In genomic region chr11:82989628-82990404, GRCh38 we compare ENCODE assay signal across 16 cellular contexts.
DNase-seq lines count a peak whose midpoint lies in the region; ATAC-seq and TF ChIP-seq lines count a peak whose summit lies in the region.
"Had no signal": no experiment of that assay in that cellular context is flagged by ENCODE, and none has a peak within 500 bp of the region (broad histone marks: within the 10 kb centered on the region; RNA-seq: fewer than 3 reads in every experiment).

No MANE protein-coding gene starts in this region.

- H3K27me3 Mint-ChIP-seq in CD4-positive, alpha-beta T cell = no peaks in the 10 kb centered on the region
- no peaks in the 10 kb centered on the region for H3K27me3 Mint-ChIP-seq in activated naive CD8-positive, alpha-beta T cell treated with anti-CD3 and anti-CD28 coated beads for 36 hours
- no peaks in the 10 kb centered on the region for H3K27me3 Mint-ChIP-seq in activated T-cell treated with anti-CD3 and anti-CD28 coated beads, Interleukin-2, amount 50 U/mL, for 4 hours (ENCODE audit: low read depth)
- H3K27me3 Mint-ChIP-seq: activated CD4-positive, alpha-beta T cell treated with anti-CD3 and anti-CD28 coated beads for 36 hours; activated T-cell treated with anti-CD3 and anti-CD28 coated beads, Interleukin-2, amount 50 U/mL, for 24 hours had no signal

- CTCF ChIA-PET in CD4-positive, alpha-beta T cell (lab: Charles Lee) = interaction anchor here (0.7 to 1.4 kb wide), 4 partner anchors 30 to 122 kb away, joined by 3 to 5 read pairs (median 4); no protein-coding TSS in a partner anchor

- TF ChIP-seq CTCF in CD4-positive, alpha-beta T cell (IDR thresholded peaks at IDR 0.05) = peak; percentile 45
- no peak for TF ChIP-seq CTCF in mucosa of descending colon (IDR thresholded peaks at IDR 0.05)

- no peaks in the 10 kb centered on the region for H3K9me3 ChIP-seq in CD4-positive, alpha-beta T cell (ENCODE audit: control insufficient read depth, low read length)
- no peaks in the 10 kb centered on the region for H3K9me3 ChIP-seq in mucosa of descending colon
- H3K9me3 ChIP-seq: HAP-1, pancreas, tibial artery had no signal

- H3K27ac Mint-ChIP-seq in CD4-positive, alpha-beta T cell = no peak overlapping the region
- H3K27ac Mint-ChIP-seq in activated naive CD8-positive, alpha-beta T cell treated with anti-CD3 and anti-CD28 coated beads for 36 hours = peak overlapping the region; percentile 32
- H3K27ac Mint-ChIP-seq: activated CD4-positive, alpha-beta T cell treated with anti-CD3 and anti-CD28 coated beads for 36 hours; activated T-cell treated with anti-CD3 and anti-CD28 coated beads, Interleukin-2, amount 50 U/mL, for 24 hours; T-helper 1 cell treated with Interleukin-12 subunit alpha and Interleukin-12 subunit beta and Interleukin-4 antibody, amounts not matched to agents 30 μg/mL and 1 μg/mL, for 36 hours had no signal

- no peak for DNase-seq in CD4-positive, alpha-beta T cell
- peak; percentile 29 for DNase-seq in NCI-H510A (lab: John Stamatoyannopoulos, UW)
- DNase-seq in activated naive CD8-positive, alpha-beta T cell treated with anti-CD3 and anti-CD28 coated beads for 36 hours = no peak
- DNase-seq in mucosa of descending colon = no peak
- no peak for DNase-seq in iPS-NIHi11 (ENCODE audit: low spot score)
- DNase-seq in activated T-cell treated with anti-CD3 and anti-CD28 coated beads, Interleukin-2, amount 50 U/mL, for 4 hours = no peak
- DNase-seq: activated CD4-positive, alpha-beta T cell treated with anti-CD3 and anti-CD28 coated beads for 36 hours; activated T-cell treated with anti-CD3 and anti-CD28 coated beads, Interleukin-2, amount 50 U/mL, for 24 hours; aorta; pancreas; PC-9; tibial artery had no signal

- peaks cover 48% of the 10 kb centered on the region for H3K36me3 Mint-ChIP-seq in CD4-positive, alpha-beta T cell (ENCODE audit: low read depth)
- H3K36me3 Mint-ChIP-seq in activated naive CD8-positive, alpha-beta T cell treated with anti-CD3 and anti-CD28 coated beads for 36 hours = peaks cover 35% of the 10 kb centered on the region
- peaks cover 29% of the 10 kb centered on the region for H3K36me3 Mint-ChIP-seq in activated T-cell treated with anti-CD3 and anti-CD28 coated beads, Interleukin-2, amount 50 U/mL, for 4 hours (ENCODE audit: insufficient read depth)

- H3K4me1 ChIP-seq in mucosa of descending colon (ENCODE audit: low read depth) = no peaks in the 10 kb centered on the region
- H3K4me1 ChIP-seq: pancreas had no signal

- no peak overlapping the region for H3K27ac ChIP-seq in CD4-positive, alpha-beta T cell (ENCODE audit: low read depth, low read length)
- H3K27ac ChIP-seq: pancreas, PC-9, tibial artery had no signal

- no peaks in the 10 kb centered on the region for H3K27me3 ChIP-seq in CD4-positive, alpha-beta T cell (ENCODE audit: control insufficient read depth, insufficient read depth, low read length)
- H3K27me3 ChIP-seq: pancreas, tibial artery had no signal

- no peaks in the 10 kb centered on the region for H3K36me3 ChIP-seq in mucosa of descending colon (ENCODE audit: low read depth)
- H3K36me3 ChIP-seq: HAP-1, pancreas had no signal

- intact Hi-C loops in CD4-positive, alpha-beta T cell (cut with DNase I, micrococcal nuclease) = loop anchor here (1.0 to 5.0 kb wide), 4 partner anchors 84 to 123 kb away; no protein-coding TSS in a partner anchor
- intact Hi-C loops in mucosa of descending colon (cut with DNase I, micrococcal nuclease) = no loop called here

- no peak overlapping the region for H3K4me3 Mint-ChIP-seq in CD4-positive, alpha-beta T cell
- no peak overlapping the region for H3K4me3 Mint-ChIP-seq in activated naive CD8-positive, alpha-beta T cell treated with anti-CD3 and anti-CD28 coated beads for 36 hours
- H3K4me3 Mint-ChIP-seq in activated T-cell treated with anti-CD3 and anti-CD28 coated beads, Interleukin-2, amount 50 U/mL, for 4 hours = no peak overlapping the region
- H3K4me3 Mint-ChIP-seq: activated CD4-positive, alpha-beta T cell treated with anti-CD3 and anti-CD28 coated beads for 36 hours; activated T-cell treated with anti-CD3 and anti-CD28 coated beads, Interleukin-2, amount 50 U/mL, for 24 hours; T-helper 1 cell treated with Interleukin-12 subunit alpha and Interleukin-12 subunit beta and Interleukin-4 antibody, amounts not matched to agents 30 μg/mL and 1 μg/mL, for 36 hours had no signal

- peaks cover 9% of the 10 kb centered on the region for H3K4me1 Mint-ChIP-seq in CD4-positive, alpha-beta T cell (ENCODE audit: low read depth)
- peaks cover 65% of the 10 kb centered on the region for H3K4me1 Mint-ChIP-seq in activated naive CD8-positive, alpha-beta T cell treated with anti-CD3 and anti-CD28 coated beads for 36 hours
- H3K4me1 Mint-ChIP-seq in activated T-cell treated with anti-CD3 and anti-CD28 coated beads, Interleukin-2, amount 50 U/mL, for 4 hours (ENCODE audit: low read depth) = peaks cover 14% of the 10 kb centered on the region

- no peaks in the 10 kb centered on the region for H3K9me3 Mint-ChIP-seq in CD4-positive, alpha-beta T cell
- H3K9me3 Mint-ChIP-seq in activated naive CD8-positive, alpha-beta T cell treated with anti-CD3 and anti-CD28 coated beads for 36 hours = no peaks in the 10 kb centered on the region
- no peaks in the 10 kb centered on the region for H3K9me3 Mint-ChIP-seq in activated T-cell treated with anti-CD3 and anti-CD28 coated beads, Interleukin-2, amount 50 U/mL, for 4 hours
- H3K9me3 Mint-ChIP-seq: activated T-cell treated with anti-CD3 and anti-CD28 coated beads, Interleukin-2, amount 50 U/mL, for 24 hours; T-helper 1 cell treated with Interleukin-12 subunit alpha and Interleukin-12 subunit beta and Interleukin-4 antibody, amounts not matched to agents 30 μg/mL and 1 μg/mL, for 36 hours had no signal

- POLR2A ChIA-PET in CD4-positive, alpha-beta T cell (lab: Charles Lee) = interaction anchor here (0.7 to 1.7 kb wide), 4 partner anchors 18 to 83 kb away, joined by 3 to 4 read pairs (median 3); no protein-coding TSS in a partner anchor

- ATAC-seq in CD4-positive, alpha-beta T cell (ENCODE audit: poor library complexity) = peak; percentile 68
- ATAC-seq in mucosa of descending colon (peak; percentile 30), HG02642 (IDR thresholded peaks at IDR 0.05; ENCODE audit: poor library complexity, unreplicated experiment) (no peak), GM21576 (IDR thresholded peaks at IDR 0.05; ENCODE audit: unreplicated experiment) (no peak)
- ATAC-seq in activated T-cell treated with anti-CD3 and anti-CD28 coated beads, Interleukin-2, amount 50 U/mL, for 4 hours = no peak
- ATAC-seq: activated CD4-positive, alpha-beta T cell treated with anti-CD3 and anti-CD28 coated beads for 36 hours; pancreas had no signal

- H3K4me3 ChIP-seq in mucosa of descending colon = no peak overlapping the region
- H3K4me3 ChIP-seq: HAP-1, pancreas, PC-9, tibial artery had no signal

Comparison
In these comparisons a context has a peak if more than half of its experiments do, and no peak if none do; other contexts are left out.
1. ATAC-seq: peak in CD4-positive, alpha-beta T cell (single experiment) and mucosa of descending colon (single experiment); none in HG02642 (single experiment), activated T-cell treated with anti-CD3 and anti-CD28 coated beads, Interleukin-2, amount 50 U/mL, for 4 hours (0 of 2) and GM21576 (single experiment).
2. intact Hi-C loops: an anchor here in CD4-positive, alpha-beta T cell (1.0 to 5.0 kb wide); none called in mucosa of descending colon.